In the genomic region with DNA sequence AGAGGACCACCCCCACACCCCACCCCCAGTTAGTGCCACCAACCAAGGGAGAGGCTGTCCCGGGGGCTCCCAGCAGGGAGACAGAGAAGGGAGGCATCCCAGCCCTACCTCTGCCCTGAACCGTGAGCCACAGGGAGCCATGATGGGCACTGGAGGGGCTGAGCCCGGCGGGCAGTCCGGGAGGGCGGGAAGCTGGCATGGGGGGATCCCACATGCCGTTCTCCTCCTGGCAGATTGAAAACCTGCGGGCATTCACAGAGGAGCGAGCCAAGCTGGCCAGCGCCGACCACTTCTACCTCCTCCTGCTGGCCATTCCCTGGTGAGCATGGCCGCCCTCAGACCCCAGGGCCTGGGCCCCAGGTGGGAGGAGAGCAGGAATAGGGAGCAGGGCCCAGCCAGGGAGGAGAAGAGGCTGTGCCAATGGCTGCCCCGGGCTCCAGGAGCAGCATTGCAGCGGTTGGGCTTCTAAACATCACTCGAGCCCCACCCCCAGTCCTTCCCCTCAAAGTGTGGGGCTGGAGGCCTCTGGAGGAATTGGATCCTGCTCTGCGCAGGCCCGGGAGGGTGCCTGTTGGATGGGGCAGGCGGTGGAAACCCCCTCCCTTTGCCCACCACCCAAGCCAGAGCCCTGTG, we compare ENCODE assay signal across 13 cellular contexts.
"Had no signal": no experiment of that assay in that cellular context is flagged by ENCODE, and none has a peak within 500 bp of the region (broad histone marks: within the 10 kb centered on the region; RNA-seq: fewer than 3 reads in every experiment).

No MANE protein-coding gene starts in this region.

- FAIRE-seq: islet of Langerhans, urothelium cell line had no signal

- H3K4me3 Mint-ChIP-seq: activated naive CD4-positive, alpha-beta T cell treated with anti-CD3 and anti-CD28 coated beads, Interleukin-2, amount 50 U/mL, for 24 hours; central memory CD8-positive, alpha-beta T cell; naive thymus-derived CD4-positive, alpha-beta T cell; WTC11 had no signal

- H3K27me3 Mint-ChIP-seq: activated naive CD4-positive, alpha-beta T cell treated with anti-CD3 and anti-CD28 coated beads, Interleukin-2, amount 50 U/mL, for 24 hours; central memory CD8-positive, alpha-beta T cell; naive thymus-derived CD4-positive, alpha-beta T cell had no signal

- H3K36me3 Mint-ChIP-seq: activated naive CD4-positive, alpha-beta T cell treated with anti-CD3 and anti-CD28 coated beads, Interleukin-2, amount 50 U/mL, for 24 hours had no signal

- DNase-seq: esophagus squamous epithelium had no signal

- H3K9me3 Mint-ChIP-seq: activated naive CD4-positive, alpha-beta T cell treated with anti-CD3 and anti-CD28 coated beads, Interleukin-2, amount 50 U/mL, for 24 hours; central memory CD8-positive, alpha-beta T cell; naive thymus-derived CD4-positive, alpha-beta T cell; neural crest cell had no signal

- H3K27ac Mint-ChIP-seq: WTC11 had no signal

- H3K27ac ChIP-seq: colonic mucosa, esophagus squamous epithelium, heart left ventricle, lower lobe of right lung, spleen, transverse colon had no signal

- H3K9me3 ChIP-seq: colonic mucosa, esophagus squamous epithelium, heart left ventricle, lower lobe of right lung, spleen, transverse colon had no signal

- H3K27me3 ChIP-seq: colonic mucosa, esophagus squamous epithelium, heart left ventricle, spleen, transverse colon had no signal

- H3K4me3 ChIP-seq: colonic mucosa, esophagus squamous epithelium, heart left ventricle, lower lobe of right lung, spleen, transverse colon had no signal

- H3K4me1 ChIP-seq: colonic mucosa, transverse colon had no signal
